ENCODE assay signal across 18 cellular contexts in genomic region chr5:16965581-16965980, GRCh38. TPM values are rescaled to one million over a fixed set of nuclear protein-coding genes. Genes with fewer than 3 reads are reported as not detected.
A peak's percentile ranks its signal among the peaks of the same experiment; 100 is the strongest.
DNase-seq lines count a peak whose midpoint lies in the region; ATAC-seq and TF ChIP-seq lines count a peak whose summit lies in the region.
"Had no signal": no experiment of that assay in that cellular context is flagged by ENCODE, and none has a peak within 500 bp of the region (broad histone marks: within the 10 kb centered on the region; RNA-seq: fewer than 3 reads in every experiment).

No MANE protein-coding gene starts in this region.

- H2AFZ ChIP-seq in GM23248 (0 out of 2 replicates have a peak overlapping the region, but pooled peaks have one; percentile 31), SK-N-SH (ENCODE audit: low read depth) (peak overlapping the region; percentile 37; the same call in 1 of the 2 replicates)

- 5 to 6% methylated on average over 1 of the region's 1 CpG for WGBS in GM23248 (ENCODE audit: low coverage in 1 of 2, low lambda C conversion rate in 2 of 2, missing lambda C conversion rate in 2 of 2), 2 experiments
- 6% methylated on average over 1 of the region's 1 CpG for WGBS in SK-N-SH (ENCODE audit: low lambda C conversion rate)
- 80% methylated on average over 1 of the region's 1 CpG; no CpG with 5 or more reads in 1 of the 2 experiments for WGBS in mesodermal cell (ENCODE audit: insufficient coverage in 2 of 2), 2 experiments

- TF ChIP-seq RAD21 in SK-N-SH (IDR thresholded peaks at IDR 0.05; ENCODE audit: low read length), result no peak

- no peak for ATAC-seq in GM18519 (IDR thresholded peaks at IDR 0.05; ENCODE audit: low FRiP score, unreplicated experiment)

- H3K4me2 ChIP-seq in GM23248 (ENCODE audit: unreplicated experiment) (peak overlapping the region; percentile 40), SK-N-SH (no peak overlapping the region)

- no peaks in the 10 kb centered on the region for H3K27me3 ChIP-seq in GM23248 (replicated peaks; ENCODE audit: insufficient read depth)
- H3K27me3 ChIP-seq in SK-N-SH (ENCODE audit: insufficient read depth), result no peaks in the 10 kb centered on the region
- no peaks in the 10 kb centered on the region for H3K27me3 ChIP-seq in CD4-positive, alpha-beta memory T cell (ENCODE audit: insufficient read depth, low read length)

- H4K20me1 ChIP-seq in GM23248 (ENCODE audit: insufficient read depth) (no peaks in the 10 kb centered on the region), SK-N-SH (ENCODE audit: insufficient read depth) (no peaks in the 10 kb centered on the region)

- TF ChIP-seq CTCF in SK-N-SH (IDR thresholded peaks at IDR 0.05), result no peak
- TF ChIP-seq CTCF in coronary artery (IDR thresholded peaks at IDR 0.05), result no peak

- no peaks in the 10 kb centered on the region for H3K79me2 ChIP-seq in GM23248 (ENCODE audit: insufficient read depth)
- no peaks in the 10 kb centered on the region for H3K79me2 ChIP-seq in SK-N-SH (ENCODE audit: insufficient read depth)

- TF ChIP-seq EP300 in SK-N-SH (IDR thresholded peaks at IDR 0.05; ENCODE audit: borderline replicate concordance in 1 of 2, low read depth in 1 of 2, low read length in 1 of 2), result no peak

- H3K27ac Mint-ChIP-seq in CD4-positive, alpha-beta memory T cell, result no peak overlapping the region
- H3K27ac Mint-ChIP-seq: B cell; CD4-positive, CD25-positive, alpha-beta regulatory T cell had no signal

- peaks cover 18% of the 10 kb centered on the region for H3F3A ChIP-seq in GM23248 (ENCODE audit: insufficient read depth)
- H3F3A ChIP-seq in SK-N-SH (replicated peaks; ENCODE audit: insufficient read depth), result no peaks in the 10 kb centered on the region

- in situ Hi-C loops in GM23248 (cut with MboI), result no loop called here

- H3K27ac ChIP-seq in GM23248 (no peak overlapping the region), SK-N-SH (ENCODE audit: low read depth in 2 of 2, low read length in 1 of 2) (peak overlapping the region in 1 of 2 experiments; percentile 27; a peak in 1 of 4 replicates), mesodermal cell (ENCODE audit: low read depth, low read length, severe bottlenecking) (peak overlapping the region; percentile 71), coronary artery (no peak overlapping the region)
- H3K27ac ChIP-seq in CD4-positive, alpha-beta memory T cell (ENCODE audit: low read depth, low read length), result no peak overlapping the region
- H3K27ac ChIP-seq: RWPE1 had no signal

- H3K36me3 ChIP-seq in GM23248 (ENCODE audit: low read depth) (no peaks in the 10 kb centered on the region), SK-N-SH (replicated peaks in 1 of 2; ENCODE audit: control insufficient read depth in 1 of 2, insufficient read depth in 2 of 2, low read length in 1 of 2) (no peaks in the 10 kb centered on the region), mesodermal cell (ENCODE audit: control insufficient read depth, insufficient read depth, low read length) (no peaks in the 10 kb centered on the region)
- no peaks in the 10 kb centered on the region for H3K36me3 ChIP-seq in CD4-positive, alpha-beta memory T cell (ENCODE audit: insufficient read depth, low read length)

- H3K4me1 Mint-ChIP-seq in CD4-positive, alpha-beta memory T cell, result no peaks in the 10 kb centered on the region
- H3K4me1 Mint-ChIP-seq: B cell; CD4-positive, CD25-positive, alpha-beta regulatory T cell had no signal

- H3K9me2 ChIP-seq in GM23248 (ENCODE audit: insufficient read depth) (no peaks in the 10 kb centered on the region), SK-N-SH (no peaks in the 10 kb centered on the region)

- no peak overlapping the region for H3K4me3 Mint-ChIP-seq in CD4-positive, alpha-beta memory T cell
- H3K4me3 Mint-ChIP-seq: B cell; CD4-positive, CD25-positive, alpha-beta regulatory T cell had no signal

- H3K9me3 Mint-ChIP-seq in CD4-positive, alpha-beta memory T cell, result peaks cover 0 to 8% (median 0%) of the 10 kb centered on the region in 8 donors

- H3K4me1 ChIP-seq in GM23248 (ENCODE audit: insufficient read depth) (peaks cover 15% of the 10 kb centered on the region), SK-N-SH (ENCODE audit: control insufficient read depth in 1 of 2, insufficient read depth in 2 of 2, low read depth in 1 of 2, low read length in 1 of 2) (peaks cover 0 to 7% of the 10 kb centered on the region in 2 experiments; a peak in 1 of 4 replicates), mesodermal cell (ENCODE audit: control insufficient read depth, insufficient read depth, low read length, poor library complexity, severe bottlenecking) (peaks cover 10% of the 10 kb centered on the region)
- H3K4me1 ChIP-seq in CD4-positive, alpha-beta memory T cell (ENCODE audit: insufficient read depth, low read length), result no peaks in the 10 kb centered on the region

- POLR2A ChIA-PET in SK-N-SH (lab: Yijun Ruan, JAX), result no interaction called here
- POLR2A ChIA-PET in CD4-positive, alpha-beta memory T cell (lab: Charles Lee; ENCODE audit: partially characterized antibody), result no interaction called here

- DNase-seq in GM23248 (peak; percentile 34), SK-N-SH (no peak), C1 segment of cervical spinal cord (lab: John Stamatoyannopoulos, UW) (no peak), coronary artery (ENCODE audit: low spot score) (no peak)
- DNase-seq in CD4-positive, alpha-beta memory T cell, result no peak
- DNase-seq: ACHN; CD4-positive, CD25-positive, alpha-beta regulatory T cell; DMS153; EL; Karpas-422; NCI-H1417 treated with DMSO at 0.1 percent for 48 hours; NCI-H1930; NCI-H345; NCI-H524 treated with DMSO at 0.1 percent for 48 hours had no signal

- CTCF ChIA-PET in SK-N-SH (lab: Yijun Ruan, JAX), result no interaction called here
- CTCF ChIA-PET in CD4-positive, alpha-beta memory T cell (lab: Charles Lee; ENCODE audit: partially characterized antibody), result interaction anchor here (1.8 kb wide), 1 partner anchor 13 kb away, joined by 3 read pairs; no protein-coding TSS in a partner anchor

- no peak overlapping the region for H3K4me3 ChIP-seq in GM23248
- H3K4me3 ChIP-seq in SK-N-SH (ENCODE audit: low read depth in 2 of 2, low read length in 1 of 2), result no peak overlapping the region
- no peak overlapping the region for H3K4me3 ChIP-seq in mesodermal cell (ENCODE audit: extremely low read depth, insufficient read depth, low read length, poor library complexity, severe bottlenecking)
- H3K4me3 ChIP-seq in CD4-positive, alpha-beta memory T cell (ENCODE audit: low read length in 2 of 2), result no peak overlapping the region
- no peak overlapping the region for H3K4me3 ChIP-seq in coronary artery

- H3K36me3 Mint-ChIP-seq in CD4-positive, alpha-beta memory T cell, result no peaks in the 10 kb centered on the region
- H3K36me3 Mint-ChIP-seq: CD4-positive, CD25-positive, alpha-beta regulatory T cell had no signal

- no peaks in the 10 kb centered on the region for H3K27me3 Mint-ChIP-seq in CD4-positive, alpha-beta memory T cell
- H3K27me3 Mint-ChIP-seq: B cell; CD4-positive, CD25-positive, alpha-beta regulatory T cell had no signal

- intact Hi-C loops in CD4-positive, alpha-beta memory T cell (cut with micrococcal nuclease), result no loop called here

- H3K9me3 ChIP-seq in GM23248 (ENCODE audit: low read depth) (no peaks in the 10 kb centered on the region), SK-N-SH (no peaks in the 10 kb centered on the region), mesodermal cell (ENCODE audit: control insufficient read depth, low read length) (no peaks in the 10 kb centered on the region)
- H3K9me3 ChIP-seq in CD4-positive, alpha-beta memory T cell (ENCODE audit: control insufficient read depth in 1 of 2, low read length in 2 of 2), result no peaks in the 10 kb centered on the region

- H3K9ac ChIP-seq in GM23248, result no peak overlapping the region
- H3K9ac ChIP-seq in SK-N-SH, result no peak overlapping the region

TF ChIP-seq in SK-N-SH, 30 proteins besides CTCF, POLR2A, EP300 and RAD21 (continues in another document):
- TF ChIP-seq USF2 (IDR thresholded peaks at IDR 0.05; ENCODE audit: borderline replicate concordance, low read depth, low read length) (no peak), NRF1 (IDR thresholded peaks at IDR 0.05; ENCODE audit: low read depth, low read length) (no peak), NFIC (IDR thresholded peaks at IDR 0.05; ENCODE audit: borderline replicate concordance) (no peak), FOXJ3 (CRISPR knock-in tag; IDR thresholded peaks at IDR 0.05) (no peak), RXRA (IDR thresholded peaks at IDR 0.05; ENCODE audit: borderline replicate concordance, low read depth) (no peak), GATA2 (CRISPR knock-in tag; IDR thresholded peaks at IDR 0.05) (no peak), MEF2A (IDR thresholded peaks at IDR 0.05; ENCODE audit: borderline replicate concordance, low read depth) (no peak), EZH2phosphoT487 (IDR thresholded peaks at IDR 0.05; ENCODE audit: borderline replicate concordance, low read depth) (no peak), MAX (IDR thresholded peaks at IDR 0.05; ENCODE audit: low read depth) (no peak), USF1 (IDR thresholded peaks at IDR 0.05; ENCODE audit: borderline replicate concordance, low read depth) (no peak), SMC3 (IDR thresholded peaks at IDR 0.05; ENCODE audit: low read depth, low read length) (no peak)

RNA-seq across cellular contexts. Expression of gene MYO10, which starts 29.5 kb away (rescaled TPM):
- total RNA-seq in GM23248 (2014; rRNA removed; shearing (Covaris generic)), result 43.2 and 49.1 TPM in 2 replicates
- 42.2 and 47.0 TPM in 2 replicates for polyA plus RNA-seq in GM23248 (2016; fragmentation: Nextera tagmentation; extraction: Ambion mirVana)
- 8.1 and 8.7 TPM in 2 replicates for polyA plus RNA-seq in SK-N-SH (2012; rRNA removed)
- polyA plus RNA-seq in SK-N-SH (2012; cell fraction: cytosol; rRNA removed), result 7.3 and 8.5 TPM in 2 replicates
- 14.9 and 23.4 TPM in 2 replicates for polyA plus RNA-seq in SK-N-SH (2012; cell fraction: nucleus; rRNA removed)
- polyA plus RNA-seq in mesodermal cell (2013, experiment 1 of 2), result 86.3 TPM
- 80.2 TPM for polyA plus RNA-seq in mesodermal cell (2013, experiment 2 of 2)
- total RNA-seq in CD4-positive, alpha-beta memory T cell, result under 1 TPM in 1 of 2 experiments, not detected in 1; 0.17 TPM
- under 1 TPM in 1 of 2 donors, not detected in 1; 0.05 TPM for polyA plus RNA-seq in CD4-positive, alpha-beta memory T cell
- total RNA-seq: B cell had no signal
